ENCODE assay signal across 23 cellular contexts in the genomic region with DNA sequence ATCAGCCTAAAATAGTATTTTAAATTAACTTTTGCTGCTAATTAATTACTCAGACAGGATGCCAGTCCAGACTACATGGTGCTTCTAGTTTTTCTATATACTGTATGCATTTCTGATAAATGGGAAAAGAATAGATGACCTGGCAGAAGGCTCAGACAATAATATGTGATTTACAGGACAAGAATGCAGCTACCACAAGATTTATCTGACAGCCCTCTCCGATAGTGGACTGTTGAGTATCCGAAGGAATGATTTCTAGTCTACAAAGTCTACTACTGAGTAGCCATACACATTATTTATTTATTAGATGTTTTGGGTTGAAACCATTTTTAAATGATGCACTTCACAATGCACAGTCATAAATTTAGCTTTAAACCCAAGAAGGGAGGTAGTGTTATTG.
"Had no signal": no experiment of that assay in that cellular context is flagged by ENCODE, and none has a peak within 500 bp of the region (broad histone marks: within the 10 kb centered on the region; RNA-seq: fewer than 3 reads in every experiment).

No MANE protein-coding gene starts in this region.

- ATAC-seq: activated CD8-positive, alpha-beta T cell treated with anti-CD3 and anti-CD28 coated beads for 36 hours; activated T-cell treated with anti-CD3 and anti-CD28 coated beads, Interleukin-2, amount 50 U/mL, for 72 hours; activated T-helper 17 cell treated with anti-CD3 and anti-CD28 coated beads, Interleukin-2, amount 50 U/mL, for 72 hours; PC-3 had no signal

- DNase-seq: activated CD4-positive, alpha-beta T cell treated with anti-CD3 and anti-CD28 coated beads, Interleukin-2, amount 10 ng/mL, durations not matched to agents 24 days and 14 days; activated CD4-positive, alpha-beta T cell treated with anti-CD3 and anti-CD28 coated beads, Interleukin-2, amount 50 U/mL, for 4 hours; activated CD8-positive, alpha-beta T cell treated with anti-CD3 and anti-CD28 coated beads for 36 hours; activated effector memory CD4-positive, alpha-beta T cell treated with anti-CD3 and anti-CD28 coated beads, Interleukin-2, amount 50 U/mL, for 16 hours; activated naive CD4-positive, alpha-beta T cell treated with Interleukin-2 at 50 U/mL for 16 hours; activated naive CD8-positive, alpha-beta T cell treated with anti-CD3 and anti-CD28 coated beads, Interleukin-2, amount 10 ng/mL, durations not matched to agents 7 days and 5 days; activated T-cell treated with anti-CD3 and anti-CD28 coated beads, Interleukin-2, amount 50 U/mL, for 1 hour; activated T-cell treated with anti-CD3 and anti-CD28 coated beads, Interleukin-2, amount 50 U/mL, for 72 hours; NCI-H1092 treated with DMSO at 0.1 percent for 48 hours; NCI-H1417; NCI-H1930; NCI-H2081 treated with DMSO at 0.1 percent for 48 hours; NCI-H345; NCI-H524 treated with DMSO at 0.1 percent for 48 hours; PC-3; Peyer's patch; RPMI8226; SHP77 treated with DMSO at 0.1 percent for 48 hours had no signal

- H3K4me1 Mint-ChIP-seq: activated CD4-positive, alpha-beta T cell treated with anti-CD3 and anti-CD28 coated beads, Interleukin-2, amount 10 ng/mL, durations not matched to agents 24 days and 14 days; activated naive CD4-positive, alpha-beta T cell treated with anti-CD3 and anti-CD28 coated beads, Interleukin-2, amount 50 U/mL, for 24 hours; activated naive CD8-positive, alpha-beta T cell treated with anti-CD3 and anti-CD28 coated beads, Interleukin-2, amount 10 ng/mL, durations not matched to agents 7 days and 5 days; activated T-helper 17 cell treated with anti-CD3 and anti-CD28 coated beads, Interleukin-2, amount 50 U/mL, for 72 hours had no signal

- H3K27me3 Mint-ChIP-seq: activated CD4-positive, alpha-beta T cell treated with anti-CD3 and anti-CD28 coated beads, Interleukin-2, amount 10 ng/mL, durations not matched to agents 24 days and 14 days; activated CD8-positive, alpha-beta T cell treated with anti-CD3 and anti-CD28 coated beads for 36 hours; activated naive CD4-positive, alpha-beta T cell treated with anti-CD3 and anti-CD28 coated beads, Interleukin-2, amount 50 U/mL, for 24 hours; activated naive CD8-positive, alpha-beta T cell treated with anti-CD3 and anti-CD28 coated beads, Interleukin-2, amount 10 ng/mL, durations not matched to agents 7 days and 5 days; activated T-helper 17 cell treated with anti-CD3 and anti-CD28 coated beads, Interleukin-2, amount 50 U/mL, for 72 hours had no signal

- H3K4me3 Mint-ChIP-seq: activated CD4-positive, alpha-beta T cell treated with anti-CD3 and anti-CD28 coated beads, Interleukin-2, amount 10 ng/mL, durations not matched to agents 24 days and 14 days; activated CD8-positive, alpha-beta T cell treated with anti-CD3 and anti-CD28 coated beads for 36 hours; activated naive CD4-positive, alpha-beta T cell treated with anti-CD3 and anti-CD28 coated beads, Interleukin-2, amount 50 U/mL, for 24 hours; activated naive CD8-positive, alpha-beta T cell treated with anti-CD3 and anti-CD28 coated beads, Interleukin-2, amount 10 ng/mL, durations not matched to agents 7 days and 5 days; activated T-cell treated with anti-CD3 and anti-CD28 coated beads, Interleukin-2, amount 50 U/mL, for 72 hours; activated T-helper 17 cell treated with anti-CD3 and anti-CD28 coated beads, Interleukin-2, amount 50 U/mL, for 72 hours; T-helper 1 cell treated with Interleukin-12 subunit alpha and Interleukin-12 subunit beta and Interleukin-4 antibody, amounts not matched to agents 30 μg/mL and 1 μg/mL, for 36 hours; T-helper 2 cell treated with Interferon-gamma antibody and Interleukin-4, amounts not matched to agents 5 μg/mL and 100 μg/mL, for 36 hours had no signal

- H3K9me3 Mint-ChIP-seq: activated CD4-positive, alpha-beta T cell treated with anti-CD3 and anti-CD28 coated beads, Interleukin-2, amount 10 ng/mL, durations not matched to agents 24 days and 14 days; activated CD8-positive, alpha-beta T cell treated with anti-CD3 and anti-CD28 coated beads for 36 hours; activated naive CD4-positive, alpha-beta T cell treated with anti-CD3 and anti-CD28 coated beads, Interleukin-2, amount 50 U/mL, for 24 hours; activated naive CD8-positive, alpha-beta T cell treated with anti-CD3 and anti-CD28 coated beads, Interleukin-2, amount 10 ng/mL, durations not matched to agents 7 days and 5 days; activated T-cell treated with anti-CD3 and anti-CD28 coated beads, Interleukin-2, amount 50 U/mL, for 72 hours; activated T-helper 17 cell treated with anti-CD3 and anti-CD28 coated beads, Interleukin-2, amount 50 U/mL, for 72 hours; T-helper 1 cell treated with Interleukin-12 subunit alpha and Interleukin-12 subunit beta and Interleukin-4 antibody, amounts not matched to agents 30 μg/mL and 1 μg/mL, for 36 hours; T-helper 2 cell treated with Interferon-gamma antibody and Interleukin-4, amounts not matched to agents 5 μg/mL and 100 μg/mL, for 36 hours had no signal

- H3K4me3 ChIP-seq: breast epithelium, Peyer's patch had no signal

- H3K27ac Mint-ChIP-seq: activated CD4-positive, alpha-beta T cell treated with anti-CD3 and anti-CD28 coated beads, Interleukin-2, amount 10 ng/mL, durations not matched to agents 24 days and 14 days; activated CD8-positive, alpha-beta T cell treated with anti-CD3 and anti-CD28 coated beads for 36 hours; activated naive CD8-positive, alpha-beta T cell treated with anti-CD3 and anti-CD28 coated beads, Interleukin-2, amount 10 ng/mL, durations not matched to agents 7 days and 5 days; activated T-cell treated with anti-CD3 and anti-CD28 coated beads, Interleukin-2, amount 50 U/mL, for 72 hours; activated T-helper 17 cell treated with anti-CD3 and anti-CD28 coated beads, Interleukin-2, amount 50 U/mL, for 72 hours; T-helper 1 cell treated with Interleukin-12 subunit alpha and Interleukin-12 subunit beta and Interleukin-4 antibody, amounts not matched to agents 30 μg/mL and 1 μg/mL, for 36 hours; T-helper 2 cell treated with Interferon-gamma antibody and Interleukin-4, amounts not matched to agents 5 μg/mL and 100 μg/mL, for 36 hours had no signal
